ENCODE assay signal across 1 cellular context in the genomic region with DNA sequence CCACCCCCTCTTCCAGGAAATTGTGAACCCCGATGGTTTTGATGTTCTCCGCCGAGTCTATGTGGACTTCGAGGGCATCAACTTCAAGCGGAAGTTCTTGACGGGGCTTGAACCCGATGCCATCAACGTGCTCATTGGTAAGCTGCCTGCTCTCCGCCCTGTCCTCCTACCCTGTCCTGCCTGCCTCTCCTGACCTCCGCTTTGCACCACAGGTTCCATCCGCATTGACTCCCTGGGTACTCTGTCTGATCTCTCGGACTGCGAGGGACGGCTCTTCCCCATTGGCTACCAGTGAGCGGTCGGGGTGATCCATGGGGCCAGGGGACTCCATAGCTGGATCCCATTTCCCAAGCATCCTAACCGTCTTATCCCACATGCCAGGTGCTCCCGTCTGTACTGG.
TF ChIP-seq lines count a peak whose summit lies in the region.

No MANE protein-coding gene starts in this region.

TF ChIP-seq in K562, 482 proteins besides CTCF, POLR2A, EP300 and RAD21:
- TF ChIP-seq, protein P1, sequence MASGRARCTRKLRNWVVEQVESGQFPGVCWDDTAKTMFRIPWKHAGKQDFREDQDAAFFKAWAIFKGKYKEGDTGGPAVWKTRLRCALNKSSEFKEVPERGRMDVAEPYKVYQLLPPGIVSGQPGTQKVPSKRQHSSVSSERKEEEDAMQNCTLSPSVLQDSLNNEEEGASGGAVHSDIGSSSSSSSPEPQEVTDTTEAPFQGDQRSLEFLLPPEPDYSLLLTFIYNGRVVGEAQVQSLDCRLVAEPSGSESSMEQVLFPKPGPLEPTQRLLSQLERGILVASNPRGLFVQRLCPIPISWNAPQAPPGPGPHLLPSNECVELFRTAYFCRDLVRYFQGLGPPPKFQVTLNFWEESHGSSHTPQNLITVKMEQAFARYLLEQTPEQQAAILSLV (tag; IDR thresholded peaks at IDR 0.05) = no peak
- no peak for TF ChIP-seq BCOR (IDR thresholded peaks at IDR 0.05)
- TF ChIP-seq, protein P2, sequence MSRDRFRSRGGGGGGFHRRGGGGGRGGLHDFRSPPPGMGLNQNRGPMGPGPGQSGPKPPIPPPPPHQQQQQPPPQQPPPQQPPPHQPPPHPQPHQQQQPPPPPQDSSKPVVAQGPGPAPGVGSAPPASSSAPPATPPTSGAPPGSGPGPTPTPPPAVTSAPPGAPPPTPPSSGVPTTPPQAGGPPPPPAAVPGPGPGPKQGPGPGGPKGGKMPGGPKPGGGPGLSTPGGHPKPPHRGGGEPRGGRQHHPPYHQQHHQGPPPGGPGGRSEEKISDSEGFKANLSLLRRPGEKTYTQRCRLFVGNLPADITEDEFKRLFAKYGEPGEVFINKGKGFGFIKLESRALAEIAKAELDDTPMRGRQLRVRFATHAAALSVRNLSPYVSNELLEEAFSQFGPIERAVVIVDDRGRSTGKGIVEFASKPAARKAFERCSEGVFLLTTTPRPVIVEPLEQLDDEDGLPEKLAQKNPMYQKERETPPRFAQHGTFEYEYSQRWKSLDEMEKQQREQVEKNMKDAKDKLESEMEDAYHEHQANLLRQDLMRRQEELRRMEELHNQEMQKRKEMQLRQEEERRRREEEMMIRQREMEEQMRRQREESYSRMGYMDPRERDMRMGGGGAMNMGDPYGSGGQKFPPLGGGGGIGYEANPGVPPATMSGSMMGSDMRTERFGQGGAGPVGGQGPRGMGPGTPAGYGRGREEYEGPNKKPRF (IDR thresholded peaks at IDR 0.05; ENCODE audit: low read depth, low read length) = no peak
- no peak for TF ChIP-seq NELFE (IDR thresholded peaks at IDR 0.05; ENCODE audit: insufficient read depth, insufficient read length)
- TF ChIP-seq RBFOX2 (IDR thresholded peaks at IDR 0.05; ENCODE audit: low read depth, low read length) = peak; percentile 26; the same call in 1 of the 2 replicates
- TF ChIP-seq ZNF79 (CRISPR knock-in tag; IDR thresholded peaks at IDR 0.05; ENCODE audit: low read depth) = no peak
- TF ChIP-seq, protein P3, sequence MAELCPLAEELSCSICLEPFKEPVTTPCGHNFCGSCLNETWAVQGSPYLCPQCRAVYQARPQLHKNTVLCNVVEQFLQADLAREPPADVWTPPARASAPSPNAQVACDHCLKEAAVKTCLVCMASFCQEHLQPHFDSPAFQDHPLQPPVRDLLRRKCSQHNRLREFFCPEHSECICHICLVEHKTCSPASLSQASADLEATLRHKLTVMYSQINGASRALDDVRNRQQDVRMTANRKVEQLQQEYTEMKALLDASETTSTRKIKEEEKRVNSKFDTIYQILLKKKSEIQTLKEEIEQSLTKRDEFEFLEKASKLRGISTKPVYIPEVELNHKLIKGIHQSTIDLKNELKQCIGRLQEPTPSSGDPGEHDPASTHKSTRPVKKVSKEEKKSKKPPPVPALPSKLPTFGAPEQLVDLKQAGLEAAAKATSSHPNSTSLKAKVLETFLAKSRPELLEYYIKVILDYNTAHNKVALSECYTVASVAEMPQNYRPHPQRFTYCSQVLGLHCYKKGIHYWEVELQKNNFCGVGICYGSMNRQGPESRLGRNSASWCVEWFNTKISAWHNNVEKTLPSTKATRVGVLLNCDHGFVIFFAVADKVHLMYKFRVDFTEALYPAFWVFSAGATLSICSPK (IDR thresholded peaks at IDR 0.05; ENCODE audit: borderline replicate concordance) = no peak
